ENCODE assay signal across 18 cellular contexts in genomic region chr9:75812139-75812538, GRCh38.
"Had no signal": no experiment of that assay in that cellular context is flagged by ENCODE, and none has a peak within 500 bp of the region (broad histone marks: within the 10 kb centered on the region; RNA-seq: fewer than 3 reads in every experiment).

No MANE protein-coding gene starts in this region.

- H3K4me3 ChIP-seq: lower lobe of right lung, pancreas, stomach had no signal

- ATAC-seq: activated CD8-positive, alpha-beta T cell treated with anti-CD3 and anti-CD28 coated beads for 36 hours; activated T-helper 17 cell treated with anti-CD3 and anti-CD28 coated beads, Interleukin-2, amount 50 U/mL, for 72 hours; lower lobe of right lung; natural killer cell; pancreas; sciatic nerve; stimulated activated effector memory CD8-positive, alpha-beta T cell treated with anti-CD3 and anti-CD28 coated beads, Interleukin-12 subunit alpha, Interleukin-12 subunit beta, amount 100 ng/mL, for 72 hours had no signal

- DNase-seq: activated CD4-positive, alpha-beta T cell treated with anti-CD3 and anti-CD28 coated beads, Interleukin-2, amount 10 ng/mL, durations not matched to agents 24 days and 14 days; activated CD8-positive, alpha-beta T cell treated with anti-CD3 and anti-CD28 coated beads for 36 hours; activated naive CD4-positive, alpha-beta T cell; activated naive CD8-positive, alpha-beta T cell treated with anti-CD3 and anti-CD28 coated beads, Interleukin-2, amount 10 ng/mL, durations not matched to agents 7 days and 5 days; activated T-cell treated with anti-CD3 and anti-CD28 coated beads, Interleukin-2, amount 50 U/mL, for 1 hour; amygdala; foreskin melanocyte; glutamatergic neuron; hippocampal formation; lower lobe of right lung; natural killer cell; pancreas; stimulated activated CD4-positive, alpha-beta T cell treated with anti-CD3 and anti-CD28 coated beads, Interleukin-4, amount 100 ng/mL, for 24 hours; stomach; T1000 had no signal
